Comparison of ENCODE assay signal across 16 cellular contexts in the genomic region with DNA sequence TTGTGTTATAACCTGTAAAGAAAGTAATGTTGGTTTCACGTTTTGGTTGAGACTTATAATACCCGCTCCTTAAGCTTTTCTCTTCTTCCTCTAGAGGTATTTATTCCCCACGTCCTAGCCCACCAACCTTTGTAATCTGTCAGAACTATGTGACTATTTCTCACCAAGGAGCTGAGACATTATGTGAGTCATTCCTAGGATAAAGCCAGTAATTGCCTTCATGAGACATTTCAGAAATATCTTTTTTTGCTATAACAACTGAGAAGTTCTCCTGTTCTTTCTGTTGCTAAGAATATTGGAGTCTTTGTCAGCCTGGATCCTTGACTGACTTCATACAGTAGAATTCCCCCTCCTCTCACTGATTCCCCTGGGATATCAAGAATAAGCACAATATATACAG.
"Had no signal": no experiment of that assay in that cellular context is flagged by ENCODE, and none has a peak within 500 bp of the region (broad histone marks: within the 10 kb centered on the region; RNA-seq: fewer than 3 reads in every experiment).

No MANE protein-coding gene starts in this region.

- H3K9me3 ChIP-seq: mucosa of descending colon, right lobe of liver, spleen, upper lobe of right lung had no signal

- ATAC-seq: activated CD4-positive, CD25-positive, alpha-beta regulatory T cell treated with anti-CD3 and anti-CD28 coated beads, Interleukin-2, amount 50 U/mL, for 24 hours; mucosa of descending colon; naive thymus-derived CD8-positive, alpha-beta T cell; right lobe of liver; upper lobe of right lung had no signal

- H3K36me3 Mint-ChIP-seq: activated naive CD4-positive, alpha-beta T cell treated with anti-CD3 and anti-CD28 coated beads, Interleukin-2, amount 50 U/mL, for 24 hours; naive thymus-derived CD8-positive, alpha-beta T cell had no signal

- DNase-seq: activated effector memory CD4-positive, alpha-beta T cell treated with Interleukin-2 at 50 U/mL for 16 hours; activated T-cell treated with anti-CD3 and anti-CD28 coated beads, Interleukin-2, amount 50 U/mL, for 1 hour; amygdala; effector CD8-positive, alpha-beta T cell; hippocampal formation; mucosa of descending colon; naive thymus-derived CD8-positive, alpha-beta T cell; right lobe of liver; spleen; stimulated activated naive CD4-positive, alpha-beta T cell; T-helper 2 cell; upper lobe of right lung had no signal

- H3K27ac Mint-ChIP-seq: activated naive CD4-positive, alpha-beta T cell treated with anti-CD3 and anti-CD28 coated beads, Interleukin-2, amount 50 U/mL, for 24 hours; naive thymus-derived CD8-positive, alpha-beta T cell had no signal

- H3K4me3 Mint-ChIP-seq: activated naive CD4-positive, alpha-beta T cell treated with anti-CD3 and anti-CD28 coated beads, Interleukin-2, amount 50 U/mL, for 24 hours; naive thymus-derived CD8-positive, alpha-beta T cell had no signal

- H3K27me3 Mint-ChIP-seq: activated naive CD4-positive, alpha-beta T cell treated with anti-CD3 and anti-CD28 coated beads, Interleukin-2, amount 50 U/mL, for 24 hours; naive thymus-derived CD8-positive, alpha-beta T cell had no signal

- H3K4me3 ChIP-seq: coronary artery, lung, mucosa of descending colon, right lobe of liver, spleen, upper lobe of right lung had no signal

- H3K27me3 ChIP-seq: right lobe of liver, spleen, upper lobe of right lung had no signal

- H3K4me1 Mint-ChIP-seq: activated naive CD4-positive, alpha-beta T cell treated with anti-CD3 and anti-CD28 coated beads, Interleukin-2, amount 50 U/mL, for 24 hours; naive thymus-derived CD8-positive, alpha-beta T cell had no signal

- H3K36me3 ChIP-seq: right lobe of liver, spleen, upper lobe of right lung had no signal

- H3K27ac ChIP-seq: coronary artery, right lobe of liver, spleen, upper lobe of right lung had no signal

- H3K4me1 ChIP-seq: right lobe of liver, spleen, upper lobe of right lung had no signal
